In genomic region chr6:144284474-144284752, GRCh38 we compare ENCODE assay signal across 9 cellular contexts. TPM values are rescaled to one million over a fixed set of nuclear protein-coding genes. Genes with fewer than 3 reads are reported as not detected.
DNase-seq lines count a peak whose midpoint lies in the region; TF ChIP-seq lines count a peak whose summit lies in the region.
"Had no signal": no experiment of that assay in that cellular context is flagged by ENCODE, and none has a peak within 500 bp of the region (broad histone marks: within the 10 kb centered on the region; RNA-seq: fewer than 3 reads in every experiment).

No MANE protein-coding gene starts in this region.

- H3K4me1 Mint-ChIP-seq in activated CD4-positive, alpha-beta T cell treated with anti-CD3 and anti-CD28 coated beads, Interleukin-2, amount 10 ng/mL, durations not matched to agents 7 days and 5 days = peaks cover 19% of the 10 kb centered on the region

- peak overlapping the region; percentile 91 for H3K4me3 Mint-ChIP-seq in activated CD4-positive, alpha-beta T cell treated with anti-CD3 and anti-CD28 coated beads, Interleukin-2, amount 10 ng/mL, durations not matched to agents 7 days and 5 days

- H3K9me3 Mint-ChIP-seq in activated CD4-positive, alpha-beta T cell treated with anti-CD3 and anti-CD28 coated beads, Interleukin-2, amount 10 ng/mL, durations not matched to agents 7 days and 5 days = no peaks in the 10 kb centered on the region

- peak overlapping the region; percentile 73 to 97 (median 97) for H3K27ac ChIP-seq in adrenal gland
- H3K27ac ChIP-seq in layer of hippocampus (ENCODE audit: low read depth, low read length) = peak overlapping the region; percentile 81
- no peak overlapping the region for H3K27ac ChIP-seq in thymus (ENCODE audit: low read depth)

- POLR2A ChIA-PET in activated CD4-positive, alpha-beta T cell treated with anti-CD3 and anti-CD28 coated beads, Interleukin-2, amount 10 ng/mL, durations not matched to agents 7 days and 5 days (lab: Charles Lee) = no interaction called here

- H3K36me3 ChIP-seq in adrenal gland (replicated peaks in 1 of 2) = no peaks in the 10 kb centered on the region
- H3K36me3 ChIP-seq in thymus (ENCODE audit: control insufficient read depth, insufficient read depth) = no peaks in the 10 kb centered on the region

- H3K27me3 Mint-ChIP-seq in activated CD4-positive, alpha-beta T cell treated with anti-CD3 and anti-CD28 coated beads, Interleukin-2, amount 10 ng/mL, durations not matched to agents 7 days and 5 days = peaks cover 33% of the 10 kb centered on the region

- TF ChIP-seq POLR2A in adrenal gland (IDR thresholded peaks at IDR 0.05) = no peak

- H3K4me3 ChIP-seq in adrenal gland (peak overlapping the region; percentile 52 to 95 (median 90)), thymus (ENCODE audit: low read length) (peak overlapping the region; percentile 86)

- peak overlapping the region; percentile 7 for H3K27ac Mint-ChIP-seq in activated CD4-positive, alpha-beta T cell treated with anti-CD3 and anti-CD28 coated beads, Interleukin-2, amount 10 ng/mL, durations not matched to agents 7 days and 5 days

- H3K9me3 ChIP-seq in adrenal gland (replicated peaks in 1 of 3) (no peaks in the 10 kb centered on the region), thymus (ENCODE audit: control insufficient read depth) (no peaks in the 10 kb centered on the region)

- no peaks in the 10 kb centered on the region for H3K27me3 ChIP-seq in adrenal gland
- H3K27me3 ChIP-seq in layer of hippocampus (ENCODE audit: control insufficient read depth, insufficient read depth, low read length) = no peaks in the 10 kb centered on the region
- H3K27me3 ChIP-seq in thymus (ENCODE audit: control insufficient read depth, insufficient read depth) = peaks cover 5% of the 10 kb centered on the region

- TF ChIP-seq CTCF in adrenal gland (IDR thresholded peaks at IDR 0.05) = no peak

- 1 to 3% (median 1%) methylated on average over 6 of the region's 6 CpGs for WGBS in adrenal gland, 4 donors
- under 1% methylated on average over 6 of the region's 6 CpGs for WGBS in thymus

- DNase-seq in activated CD4-positive, alpha-beta T cell treated with anti-CD3 and anti-CD28 coated beads, Interleukin-2, amount 10 ng/mL, durations not matched to agents 7 days and 5 days = no peak
- DNase-seq in activated CD4-positive, alpha-beta T cell treated with anti-CD3 and anti-CD28 coated beads, Interleukin-2, amount 50 U/mL, for 1 hour = no peak
- DNase-seq in adrenal gland (no peak), DMS79 treated with DMSO at 0.1 percent for 48 hours (lab: John Stamatoyannopoulos, UW) (no peak), hippocampal formation (lab: John Stamatoyannopoulos, UW) (no peak)
- DNase-seq in activated CD4-positive, alpha-beta T cell treated with anti-CD3 and anti-CD28 coated beads for 1 hour = no peak
- DNase-seq: NCI-H1092 treated with DMSO at 0.1 percent for 48 hours had no signal

- intact Hi-C loops in adrenal gland (cut with DNase I) = no loop called here

- H3K4me1 ChIP-seq in adrenal gland (replicated peaks in 1 of 2) (peaks cover 6 to 24% of the 10 kb centered on the region in 2 donors), thymus (ENCODE audit: control insufficient read depth, insufficient read depth, low read length) (peaks cover 4% of the 10 kb centered on the region)

- CTCF ChIA-PET in activated CD4-positive, alpha-beta T cell treated with anti-CD3 and anti-CD28 coated beads, Interleukin-2, amount 10 ng/mL, durations not matched to agents 7 days and 5 days (lab: Charles Lee) = no interaction called here

- no peaks in the 10 kb centered on the region for H3K36me3 Mint-ChIP-seq in activated CD4-positive, alpha-beta T cell treated with anti-CD3 and anti-CD28 coated beads, Interleukin-2, amount 10 ng/mL, durations not matched to agents 7 days and 5 days (ENCODE audit: low read depth)

RNA-seq across cellular contexts. Expression of gene UTRN, which starts 0.7 kb away (rescaled TPM):
- 100 to 1,000 TPM; 134 to 143 TPM for total RNA-seq in activated CD4-positive, alpha-beta T cell treated with anti-CD3 and anti-CD28 coated beads, Interleukin-2, amount 10 ng/mL, durations not matched to agents 7 days and 5 days
- total RNA-seq in adrenal gland = 100 to 1,000 TPM in 6 of 8 donors, 10 to 100 TPM in 2; 79.6 to 194 (median 125) TPM
- polyA plus RNA-seq in adrenal gland (10 to 100 TPM in 2 of 3 donors, 1 to 10 TPM in 1; 7.6 to 23.0 (median 19.5) TPM), thymus (16.8 TPM)
